Comparison of ENCODE assay signal across 8 cellular contexts in genomic region chr12:2812290-2813213, GRCh38. TPM values are rescaled to one million over a fixed set of nuclear protein-coding genes. Genes with fewer than 3 reads are reported as not detected.
DNase-seq lines count a peak whose midpoint lies in the region; ATAC-seq, FAIRE-seq and TF ChIP-seq lines count a peak whose summit lies in the region.

TSS of gene ITFG2 (plus strand) at chr12:2812668. CDS start at chr12:2812761, 93 bp downstream.

- H3K79me2 ChIP-seq in parathyroid adenoma: peaks cover 17% of the 10 kb centered on the region

- peak; percentile 93 to 99 for TF ChIP-seq EP300 in tibial nerve (IDR thresholded peaks at IDR 0.05)

- peak within 1 kb of the TSS; percentile 64 for H3K4me3 ChIP-seq in cardiac muscle cell
- H3K4me3 ChIP-seq in parathyroid adenoma (ENCODE audit: low read depth, low read length): peak within 1 kb of the TSS; percentile 98
- peak within 1 kb of the TSS; percentile 37 to 95 (median 59) for H3K4me3 ChIP-seq in tibial nerve

- TF ChIP-seq CTCF in cardiac muscle cell (IDR thresholded peaks at IDR 0.05; ENCODE audit: low read depth, low read length) (no peak), parathyroid adenoma (IDR thresholded peaks at IDR 0.05) (no peak), tibial nerve (IDR thresholded peaks at IDR 0.05) (peak in 2 of 5 experiments; percentile 20 to 62)

- H3K27ac Mint-ChIP-seq in T-cell: peak within 1 kb of the TSS; percentile 99 to 100

- H3K27me3 ChIP-seq in cardiac muscle cell (no peaks in the 10 kb centered on the region), parathyroid adenoma (ENCODE audit: control insufficient read depth, insufficient read depth, low read length) (no peaks in the 10 kb centered on the region), tibial nerve (no peaks in the 10 kb centered on the region)

- H3K9ac ChIP-seq in parathyroid adenoma: peak within 1 kb of the TSS; percentile 75

- H3K4me2 ChIP-seq in parathyroid adenoma (ENCODE audit: low read length): peak within 1 kb of the TSS; percentile 77

- H3K27me3 Mint-ChIP-seq in T-cell: no peaks in the 10 kb centered on the region

- H3K36me3 ChIP-seq in cardiac muscle cell (peaks cover 4% of the 10 kb centered on the region), parathyroid adenoma (ENCODE audit: control insufficient read depth, insufficient read depth, low read length) (no peaks in the 10 kb centered on the region), tibial nerve (peaks cover 0 to 24% (median 0%) of the 10 kb centered on the region in 3 donors)

- peaks cover 5% of the 10 kb centered on the region for H3K36me3 Mint-ChIP-seq in T-cell

- H3K4me3 Mint-ChIP-seq in T-cell: peak within 1 kb of the TSS; percentile 97 to 100 (median 99)

- TF ChIP-seq POLR2A in GM12891 (IDR thresholded peaks at IDR 0.05; ENCODE audit: low read depth, low read length) (peak; percentile 98), tibial nerve (IDR thresholded peaks at IDR 0.05) (peak; percentile 85 to 94)

- ATAC-seq in HG02840 (IDR thresholded peaks at IDR 0.05; ENCODE audit: low FRiP score, unreplicated experiment) (peak; percentile 94), T-cell (replicated peaks in 1 of 4) (peak; percentile 94 to 96 (median 96))

- peak within 1 kb of the TSS; percentile 95 for H2AFZ ChIP-seq in parathyroid adenoma

- H3K4me1 Mint-ChIP-seq in T-cell: peaks cover 41 to 44% (median 43%) of the 10 kb centered on the region in 3 donors

- peak; percentile 96 for FAIRE-seq in GM12891 (lab: Jason Lieb, UNC)

- 1% methylated on average over 48 of the region's 48 CpGs for WGBS in adipose tissue, 3 donors
- WGBS in tibial nerve, 2 donors: 1% methylated on average over 48 of the region's 48 CpGs

- POLR2A ChIA-PET in T-cell (lab: Charles Lee): interaction anchor here in 1 of 2 donors (0.6 kb wide), 1 partner anchor 121 kb away, joined by 6 read pairs; no protein-coding TSS in a partner anchor

- peak; percentile 83 for DNase-seq in GM12891 (ENCODE audit: insufficient read length, low spot score)
- DNase-seq in NCI-H1436 treated with DMSO at 0.1 percent for 48 hours (lab: John Stamatoyannopoulos, UW): peak; percentile 97
- DNase-seq in T-cell: peak; percentile 90 to 99 (median 97)
- peak; percentile 99 for DNase-seq in cardiac muscle cell (ENCODE audit: low read depth in 1 of 2, low spot score in 1 of 2)
- peak; percentile 97 to 98 for DNase-seq in tibial nerve (ENCODE audit: low spot score in 2 of 2)

- H3K27ac ChIP-seq in adipose tissue (ENCODE audit: low read depth, low read length): no peak within 1 kb of the TSS
- H3K27ac ChIP-seq in cardiac muscle cell: peak within 1 kb of the TSS; percentile 96
- H3K27ac ChIP-seq in parathyroid adenoma: peak within 1 kb of the TSS; percentile 95
- peak within 1 kb of the TSS; percentile 74 to 92 (median 90) for H3K27ac ChIP-seq in tibial nerve

- H3K4me1 ChIP-seq in cardiac muscle cell (ENCODE audit: low read depth): peaks cover 9% of the 10 kb centered on the region
- no peaks in the 10 kb centered on the region for H3K4me1 ChIP-seq in parathyroid adenoma
- peaks cover 0 to 33% (median 14%) of the 10 kb centered on the region in 4 donors for H3K4me1 ChIP-seq in tibial nerve

- H3K9me3 ChIP-seq in cardiac muscle cell (ENCODE audit: low read depth) (no peaks in the 10 kb centered on the region), parathyroid adenoma (ENCODE audit: control insufficient read depth, low read length) (no peaks in the 10 kb centered on the region), tibial nerve (no peaks in the 10 kb centered on the region)

- CTCF ChIA-PET in T-cell (lab: Charles Lee): interaction anchor here (0.6 to 2.0 kb wide), 5 partner anchors 77 to 939 kb away, joined by 3 to 8 read pairs (median 3); no protein-coding TSS in a partner anchor

- no peaks in the 10 kb centered on the region for H3K9me3 Mint-ChIP-seq in T-cell

TF ChIP-seq in GM12891, 5 proteins besides CTCF, POLR2A, EP300 and RAD21:
- TF ChIP-seq SPI1 (IDR thresholded peaks at IDR 0.05; ENCODE audit: low read depth, low read length) (peak; percentile 76), PAX5 (IDR thresholded peaks at IDR 0.05; ENCODE audit: insufficient read depth, low read length, severe bottlenecking) (peak; percentile 29), POU2F2 (IDR thresholded peaks at IDR 0.05; ENCODE audit: low read depth, low read length) (peak; percentile 81), POLR2AphosphoS5 (IDR thresholded peaks at IDR 0.05; ENCODE audit: low read depth, low read length) (peak; percentile 98), TAF1 (IDR thresholded peaks at IDR 0.05; ENCODE audit: low read depth, low read length) (peak; percentile 88)
TF ChIP-seq in GM12891: peak in this region for 5.

RNA-seq across cellular contexts. Expression of gene ITFG2, which starts in this region (rescaled TPM):
- polyA plus RNA-seq in GM12891 (2012; ENCODE audit: low read depth, missing spikeins): 18.9 TPM
- total RNA-seq in T-cell (100 to 1,000 TPM in 2 of 5 donors, 10 to 100 TPM in 3; 84.5 to 111 (median 93.4) TPM), cardiac muscle cell (23.6 and 30.4 TPM in 2 replicates), tibial nerve (10 to 100 TPM; 34.5 to 45.0 (median 36.9) TPM)
- polyA plus RNA-seq in adipose tissue (10 to 100 TPM; 20.0 to 21.7 (median 21.5) TPM), cardiac muscle cell (45.2 and 45.5 TPM in 2 replicates)
